Comparison of ENCODE assay signal across 8 cellular contexts in genomic region chr19:10332158-10332964, GRCh38. TPM values are rescaled to one million over a fixed set of nuclear protein-coding genes. Genes with fewer than 3 reads are reported as not detected.
DNase-seq lines count a peak whose midpoint lies in the region; TF ChIP-seq lines count a peak whose summit lies in the region.

No MANE protein-coding gene starts in this region.

- H3K9me3 Mint-ChIP-seq in nephron: no peaks in the 10 kb centered on the region

- no peaks in the 10 kb centered on the region for H3K9me2 ChIP-seq in Karpas-422 (replicated peaks; ENCODE audit: insufficient read depth, low read length)

- H3K27me3 ChIP-seq in Karpas-422 (ENCODE audit: low read length) (no peaks in the 10 kb centered on the region), dorsolateral prefrontal cortex (no peaks in the 10 kb centered on the region)

- peaks cover 25% of the 10 kb centered on the region for H3K4me1 Mint-ChIP-seq in nephron

- H3K27ac ChIP-seq in C4-2B (peak overlapping the region; percentile 84), Karpas-422 (ENCODE audit: low read length) (peak overlapping the region; percentile 91; the same call in 1 of the 2 replicates), dorsolateral prefrontal cortex (peak overlapping the region in 54 of 59 donors; percentile 76 to 99 (median 95))

- TF ChIP-seq CTCF in C4-2B (conservative IDR thresholded peaks at IDR 0.05) (no peak), dorsolateral prefrontal cortex (IDR thresholded peaks at IDR 0.05 in 54 of 56, conservative IDR thresholded peaks at IDR 0.05 in 2 of 56; ENCODE audit: low read depth in 1 of 56, partially characterized antibody in 56 of 56) (peak in 4 of 56 donors; percentile 4 to 24 (median 15)), nephron (IDR thresholded peaks at IDR 0.05; ENCODE audit: unreplicated experiment in 3 of 3) (no peak)

- H3K4me1 ChIP-seq in Karpas-422 (ENCODE audit: low read length): peaks cover 28% of the 10 kb centered on the region

- intact Hi-C loops in dorsolateral prefrontal cortex (cut with DNase I): loop anchor here (2.0 to 10.0 kb wide), 5 partner anchors 16 to 228 kb away; partner anchors contain the start of genes FDX2 (in 2 of the 2), TYK2 (in 2 of the 2), ANGPTL6 (in 1 of the 2) and MRPL4 (in 1 of the 2)
- intact Hi-C loops in posterior vena cava (cut with DNase I): no loop called here

- no peak overlapping the region for H2AFZ ChIP-seq in Karpas-422 (ENCODE audit: low read length)

- H3K4me3 ChIP-seq in Karpas-422 (ENCODE audit: low read length): peak overlapping the region; percentile 76
- peak overlapping the region; percentile 64 to 93 (median 83) for H3K4me3 ChIP-seq in dorsolateral prefrontal cortex

- H3K36me3 Mint-ChIP-seq in nephron (ENCODE audit: low read depth): peaks cover 16% of the 10 kb centered on the region

- H3K9me3 ChIP-seq in Karpas-422 (ENCODE audit: low read length): no peaks in the 10 kb centered on the region

- peaks cover 7% of the 10 kb centered on the region; the same call in 1 of the 2 replicates for H4K20me1 ChIP-seq in Karpas-422 (ENCODE audit: insufficient read depth, low read depth, low read length)

- peak overlapping the region; percentile 72 for H3K4me2 ChIP-seq in Karpas-422 (ENCODE audit: low read depth, low read length, poor library complexity, severe bottlenecking)

- peak overlapping the region; percentile 98 for H3K9ac ChIP-seq in Karpas-422 (ENCODE audit: low read length)

- H3K4me3 Mint-ChIP-seq in nephron: peak overlapping the region; percentile 95 to 99 (median 97)

- peaks cover 13% of the 10 kb centered on the region for H3K36me3 ChIP-seq in Karpas-422 (ENCODE audit: insufficient read depth, low read length)

- no peaks in the 10 kb centered on the region for H3K27me3 Mint-ChIP-seq in nephron (ENCODE audit: low read depth)

- H3K27ac Mint-ChIP-seq in nephron: peak overlapping the region; percentile 95 to 96 (median 96)

- H3K79me2 ChIP-seq in Karpas-422 (ENCODE audit: low read length): peaks cover 36% of the 10 kb centered on the region

- no peak for DNase-seq in Karpas-422
- no peak for DNase-seq in dorsolateral prefrontal cortex
- no peak for DNase-seq in SW 1271 (lab: John Stamatoyannopoulos, UW)
- no peak for DNase-seq in activated CD4-positive, CD25-positive, alpha-beta regulatory T cell (lab: John Stamatoyannopoulos, UW)
- no peak for DNase-seq in stimulated activated CD4-positive, alpha-beta T cell treated with anti-CD3 and anti-CD28 coated beads, Interleukin-4, amount 100 ng/mL, for 24 hours
- DNase-seq in posterior vena cava (ENCODE audit: low spot score): no peak

RNA-seq across cellular contexts. Expression of gene RAVER1, which starts 1.0 kb away (rescaled TPM):
- 13.2 and 19.6 TPM in 2 replicates for total RNA-seq in Karpas-422 (2014; rRNA removed; shearing (Covaris generic); ENCODE audit: low replicate concordance)
- 10 to 100 TPM; 14.3 to 30.3 (median 19.9) TPM for total RNA-seq in dorsolateral prefrontal cortex
- total RNA-seq in posterior vena cava: 10 to 100 TPM; 17.5 to 19.0 TPM

RNA-seq across cellular contexts. Expression of gene ICAM3, which starts 7.1 kb away (rescaled TPM):
- 92.1 and 206 TPM in 2 replicates for total RNA-seq in Karpas-422 (2014; rRNA removed; shearing (Covaris generic); ENCODE audit: low replicate concordance)
- 10 to 100 TPM in 1 of 120 experiments, 1 to 10 TPM in 117, under 1 TPM in 2; 0.87 to 10.2 (median 3.6) TPM for total RNA-seq in dorsolateral prefrontal cortex
- 10 to 100 TPM in 1 of 2 donors, 1 to 10 TPM in 1; 7.9 to 10.6 TPM for total RNA-seq in posterior vena cava

RNA-seq across cellular contexts. Expression of gene FDX2, which starts 16.5 kb away (rescaled TPM):
- 11.9 and 23.2 TPM in 2 replicates for total RNA-seq in Karpas-422 (2014; rRNA removed; shearing (Covaris generic); ENCODE audit: low replicate concordance)
- total RNA-seq in dorsolateral prefrontal cortex (10 to 100 TPM; 29.3 to 73.6 (median 49.2) TPM), posterior vena cava (10 to 100 TPM; 10.2 to 11.4 TPM)

RNA-seq across cellular contexts. Expression of gene ZGLP1, which starts 22.7 kb away (rescaled TPM):
- total RNA-seq in Karpas-422 (2014; rRNA removed; shearing (Covaris generic); ENCODE audit: low replicate concordance): 5.3 and 7.1 TPM in 2 replicates
- 10 to 100 TPM in 99 of 120 experiments, 1 to 10 TPM in 21; 4.6 to 30.9 (median 13.3) TPM for total RNA-seq in dorsolateral prefrontal cortex
- 1 to 10 TPM; 1.1 to 1.2 TPM for total RNA-seq in posterior vena cava

RNA-seq across cellular contexts. Expression of gene ICAM5, which starts 42.6 kb away (rescaled TPM):
- 4.5 and 9.1 TPM in 2 replicates for total RNA-seq in Karpas-422 (2014; rRNA removed; shearing (Covaris generic); ENCODE audit: low replicate concordance)
- total RNA-seq in dorsolateral prefrontal cortex (100 to 1,000 TPM in 1 of 120 experiments, 10 to 100 TPM in 119; 21.8 to 112 (median 61.0) TPM), posterior vena cava (under 1 TPM; 0.33 to 0.83 TPM)

Comparison
In these comparisons a context has a peak if more than half of its experiments do, and no peak if none do; other contexts are left out.
1. intact Hi-C loops: an anchor here in dorsolateral prefrontal cortex (2.0 to 10.0 kb wide); none called in posterior vena cava.